ENCODE assay signal across 21 cellular contexts in genomic region chr2:80322958-80323357, GRCh38. TPM values are rescaled to one million over a fixed set of nuclear protein-coding genes. Genes with fewer than 3 reads are reported as not detected.
A peak's percentile ranks its signal among the peaks of the same experiment; 100 is the strongest.
DNase-seq lines count a peak whose midpoint lies in the region; ATAC-seq, FAIRE-seq and TF ChIP-seq lines count a peak whose summit lies in the region.
"Had no signal": no experiment of that assay in that cellular context is flagged by ENCODE, and none has a peak within 500 bp of the region (broad histone marks: within the 10 kb centered on the region; RNA-seq: fewer than 3 reads in every experiment).

No MANE protein-coding gene starts in this region.

- peaks cover 7% of the 10 kb centered on the region; the same call in 1 of the 2 replicates for H3K4me1 ChIP-seq in H9 (ENCODE audit: insufficient read depth, low read length)
- H3K4me1 ChIP-seq in K562 (replicated peaks in 1 of 2; ENCODE audit: control insufficient read depth in 2 of 2, insufficient read depth in 2 of 2, low read length in 2 of 2) = peaks cover 0 to 6% of the 10 kb centered on the region in 2 experiments; a peak in 3 of 5 replicates
- H3K4me1 ChIP-seq in iPS-20b (ENCODE audit: insufficient read depth, low read length) = peaks cover 46% of the 10 kb centered on the region
- no peaks in the 10 kb centered on the region for H3K4me1 ChIP-seq in CD4-positive, alpha-beta memory T cell (ENCODE audit: insufficient read depth, low read length)

- no peaks in the 10 kb centered on the region for H3K9me3 Mint-ChIP-seq in H9
- peaks cover 0 to 4% (median under 1%) of the 10 kb centered on the region in 8 donors for H3K9me3 Mint-ChIP-seq in CD4-positive, alpha-beta memory T cell

- no peaks in the 10 kb centered on the region for H3K23me2 ChIP-seq in H9 (ENCODE audit: insufficient read length, low read depth, low read length, poor library complexity, severe bottlenecking)

- no peak overlapping the region; a peak in 1 of 7 replicates for H3K27ac Mint-ChIP-seq in H9
- H3K27ac Mint-ChIP-seq in CD4-positive, alpha-beta memory T cell = no peak overlapping the region
- H3K27ac Mint-ChIP-seq: CD14-positive monocyte had no signal

- H3K4me1 Mint-ChIP-seq in H9 = peaks cover 15 to 33% of the 10 kb centered on the region in 2 experiments
- H3K4me1 Mint-ChIP-seq in CD4-positive, alpha-beta memory T cell = no peaks in the 10 kb centered on the region
- H3K4me1 Mint-ChIP-seq: CD14-positive monocyte had no signal

- no peak overlapping the region for H3K23ac ChIP-seq in H9 (ENCODE audit: insufficient read length, low read depth, low read length)

- WGBS in H9 (ENCODE audit: extremely low coverage, insufficient read length, low lambda C conversion rate) = no CpG with 5 or more reads among the region's 14 CpGs
- WGBS in K562 (ENCODE audit: insufficient coverage, low coverage, missing lambda C conversion rate) = 2% methylated on average over 14 of the region's 14 CpGs

- H3K79me2 ChIP-seq in H9 (ENCODE audit: insufficient read depth, low read length) (no peaks in the 10 kb centered on the region), K562 (ENCODE audit: control insufficient read depth, insufficient read depth, low read length) (no peaks in the 10 kb centered on the region)

- TF ChIP-seq EP300 in K562 (IDR thresholded peaks at IDR 0.05; ENCODE audit: low read length) = no peak

- H2BK12ac ChIP-seq in H9 (ENCODE audit: insufficient read length, low read depth, low read length) = no peak overlapping the region

- no peak overlapping the region for H2BK15ac ChIP-seq in H9 (ENCODE audit: low read depth, low read length)

- no peak overlapping the region for H3K4me3 ChIP-seq in K562
- H3K4me3 ChIP-seq in iPS-20b (ENCODE audit: low read length) = peak overlapping the region; percentile 27; the same call in 1 of the 2 replicates
- H3K4me3 ChIP-seq in CD4-positive, alpha-beta memory T cell (ENCODE audit: low read length in 2 of 2) = no peak overlapping the region
- H3K4me3 ChIP-seq: SK-N-MC had no signal

- no peak overlapping the region for H3T11ph ChIP-seq in H9 (ENCODE audit: low read length)

- H3K4me3 Mint-ChIP-seq in H9 = no peak overlapping the region; a peak in 1 of 5 replicates
- no peak overlapping the region for H3K4me3 Mint-ChIP-seq in CD4-positive, alpha-beta memory T cell
- H3K4me3 Mint-ChIP-seq: CD14-positive monocyte had no signal

- no peak for DNase-seq in H9
- no peak for DNase-seq in K562 (ENCODE audit: extremely low read depth in 1 of 4, low spot score in 3 of 4)
- no peak for DNase-seq in sciatic nerve (ENCODE audit: low spot score)
- no peak for DNase-seq in HuH-7.5 (ENCODE audit: low spot score)
- no peak for DNase-seq in CD4-positive, alpha-beta memory T cell
- no peak for DNase-seq in NCI-H2029 treated with DMSO at 0.1 percent for 48 hours (lab: John Stamatoyannopoulos, UW)
- DNase-seq: ACHN, GDM1, NCI-H1105, NCI-H1694, NCI-H510A treated with DMSO at 0.1 percent for 48 hours, NCI-H774, SHP77 had no signal

- no peaks in the 10 kb centered on the region; the same call in 1 of the 2 replicates for H3K27me3 ChIP-seq in H9 (ENCODE audit: insufficient read depth, low read length)
- H3K27me3 ChIP-seq in K562 (ENCODE audit: control insufficient read depth in 2 of 2, insufficient read depth in 2 of 2, low read length in 2 of 2) = peaks cover 6 to 13% of the 10 kb centered on the region in 2 experiments; a peak in 3 of 5 replicates
- H3K27me3 ChIP-seq in iPS-20b (ENCODE audit: insufficient read depth, low read length) = peaks cover 29% of the 10 kb centered on the region
- no peaks in the 10 kb centered on the region for H3K27me3 ChIP-seq in CD4-positive, alpha-beta memory T cell (ENCODE audit: insufficient read depth, low read length)

- no peak overlapping the region for H4K5ac ChIP-seq in H9 (ENCODE audit: insufficient read length, low read depth, low read length)

- H3K56ac ChIP-seq in H9 (ENCODE audit: insufficient read length, low read depth, low read length) = no peak overlapping the region

- H2BK120ac ChIP-seq in H9 (ENCODE audit: low read depth, low read length, poor library complexity, severe bottlenecking) = no peak overlapping the region

- H3K27ac ChIP-seq in H9 (ENCODE audit: insufficient read length, low read depth, low read length) (no peak overlapping the region), K562 (ENCODE audit: extremely low read depth, low read depth, low read length) (no peak overlapping the region), iPS-20b (ENCODE audit: low read length) (no peak overlapping the region)
- no peak overlapping the region for H3K27ac ChIP-seq in CD4-positive, alpha-beta memory T cell (ENCODE audit: low read depth, low read length)
- H3K27ac ChIP-seq: SK-N-MC had no signal

- no peaks in the 10 kb centered on the region for H3K79me1 ChIP-seq in H9 (ENCODE audit: insufficient read depth, low read depth, low read length, poor library complexity, severe bottlenecking)

- no peaks in the 10 kb centered on the region for H3K36me3 ChIP-seq in K562 (ENCODE audit: control insufficient read depth, insufficient read depth, low read length)
- no peaks in the 10 kb centered on the region for H3K36me3 ChIP-seq in iPS-20b (ENCODE audit: insufficient read depth, low read depth, low read length)
- no peaks in the 10 kb centered on the region for H3K36me3 ChIP-seq in CD4-positive, alpha-beta memory T cell (ENCODE audit: insufficient read depth, low read length)

- no peak overlapping the region for H2AK5ac ChIP-seq in H9 (ENCODE audit: insufficient read length, low read length)

- no peaks in the 10 kb centered on the region for H4K20me1 ChIP-seq in H9 (ENCODE audit: control insufficient read depth, insufficient read depth, insufficient read length)
- no peaks in the 10 kb centered on the region for H4K20me1 ChIP-seq in K562 (replicated peaks; ENCODE audit: control insufficient read depth, insufficient read depth, low read length)

- TF ChIP-seq POLR2A in K562 (conservative IDR thresholded peaks at IDR 0.05) = no peak

- CTCF ChIA-PET in K562 (lab: Yijun Ruan, JAX; ENCODE audit: low intra/inter-chr PET ratio) = no interaction called here
- CTCF ChIA-PET in CD4-positive, alpha-beta memory T cell (lab: Charles Lee; ENCODE audit: partially characterized antibody) = no interaction called here

- H3K36me3 Mint-ChIP-seq in H9 (ENCODE audit: insufficient read depth in 1 of 3, low read depth in 3 of 3) = no peaks in the 10 kb centered on the region
- H3K36me3 Mint-ChIP-seq in CD4-positive, alpha-beta memory T cell = no peaks in the 10 kb centered on the region
- H3K36me3 Mint-ChIP-seq: CD14-positive monocyte had no signal

- TF ChIP-seq CTCF in H9 (conservative IDR thresholded peaks at IDR 0.05) (no peak), K562 (IDR thresholded peaks at IDR 0.05 in 2 of 3, conservative IDR thresholded peaks at IDR 0.05 in 1 of 3; ENCODE audit: insufficient read depth in 2 of 3, low read depth in 1 of 3, low read length in 3 of 3) (no peak)

- H3K9me3 ChIP-seq in H9 (ENCODE audit: control insufficient read depth, low read depth, low read length) (no peaks in the 10 kb centered on the region), K562 (replicated peaks; ENCODE audit: control insufficient read depth, insufficient read depth, low read depth, low read length) (no peaks in the 10 kb centered on the region), iPS-20b (ENCODE audit: insufficient read depth, low read depth, low read length) (no peaks in the 10 kb centered on the region)
- no peaks in the 10 kb centered on the region for H3K9me3 ChIP-seq in CD4-positive, alpha-beta memory T cell (ENCODE audit: control insufficient read depth in 1 of 2, low read length in 2 of 2)

- TF ChIP-seq RAD21 in K562 (CRISPR knock-in tag; conservative IDR thresholded peaks at IDR 0.05 in 1 of 2, IDR thresholded peaks at IDR 0.05 in 1 of 2) = no peak

- H2BK20ac ChIP-seq in H9 (ENCODE audit: low read depth, low read length, poor library complexity, severe bottlenecking) = no peak overlapping the region

- H3K9ac ChIP-seq in H9 (ENCODE audit: extremely low read depth, insufficient read length, low read length) = no peak overlapping the region
- H3K9ac ChIP-seq in K562 (ENCODE audit: insufficient read depth in 1 of 2, low read depth in 2 of 2, low read length in 2 of 2) = no peak overlapping the region
- H3K9ac ChIP-seq in iPS-20b (ENCODE audit: low read depth, low read length) = no peak overlapping the region

- no peak overlapping the region for H3K18ac ChIP-seq in H9 (ENCODE audit: insufficient read length, low read depth, low read length)

- ATAC-seq in K562 = no peak
- ATAC-seq in sciatic nerve = no peak

- in situ Hi-C loops in K562 (cut with MboI) = no loop called here

- no peak overlapping the region for H2BK5ac ChIP-seq in H9 (ENCODE audit: insufficient read length, low read length)

- no peak for FAIRE-seq in K562 (lab: Jason Lieb, UNC)
- FAIRE-seq: GM19239, H54 had no signal

- no peaks in the 10 kb centered on the region for H3K9me1 ChIP-seq in K562 (ENCODE audit: control insufficient read depth, insufficient read depth, low read length)

- no peak overlapping the region for H3K14ac ChIP-seq in H9 (ENCODE audit: insufficient read depth, low read length)

- intact Hi-C loops in K562 (cut with micrococcal nuclease) (loop anchor here (10.0 kb wide), 1 partner anchor 388 kb away; no protein-coding TSS in a partner anchor), sciatic nerve (cut with DNase I) (no loop called here)
- intact Hi-C loops in CD4-positive, alpha-beta memory T cell (cut with micrococcal nuclease) = no loop called here

- peaks cover 10% of the 10 kb centered on the region for H3K27me3 Mint-ChIP-seq in H9 (ENCODE audit: low read depth)
- H3K27me3 Mint-ChIP-seq in CD4-positive, alpha-beta memory T cell = no peaks in the 10 kb centered on the region

- no peak overlapping the region for H4K8ac ChIP-seq in H9 (replicated peaks; ENCODE audit: insufficient read length, low read depth, low read length)

- POLR2A ChIA-PET in K562 (lab: Yijun Ruan, JAX) = no interaction called here
- POLR2A ChIA-PET in CD4-positive, alpha-beta memory T cell (lab: Charles Lee; ENCODE audit: partially characterized antibody) = no interaction called here

- BruUV-seq in K562 (replicated peaks; lab: Mats Ljungman, UMichigan) = no TSS peak

- no peak overlapping the region for H2AFZ ChIP-seq in H9 (ENCODE audit: low read length)
- no peak overlapping the region for H2AFZ ChIP-seq in K562 (ENCODE audit: low read depth, low read length)

- no peak overlapping the region for H3K4ac ChIP-seq in H9 (ENCODE audit: low read depth, low read length)

- H3K4me2 ChIP-seq in H9 (ENCODE audit: insufficient read depth, insufficient read length, low read length) (peak overlapping the region; percentile 41), K562 (ENCODE audit: insufficient read depth, low read length) (peak overlapping the region; percentile 12; the same call in 1 of the 2 replicates)

- no peak overlapping the region for H4K91ac ChIP-seq in H9 (ENCODE audit: insufficient read length, low read depth, low read length)

RNA-seq across cellular contexts. Expression of gene LRRTM1, which starts 18.4 kb away (rescaled TPM):
- total RNA-seq in H9 (2021) (1.1 and 1.2 TPM in 2 replicates), K562 (2014; rRNA removed) (not detected in 2 replicates), K562 (2014; rRNA removed; fragmentation: Illumina TruSeq; extraction: Trizol) (not detected in 2 replicates), K562 (2015; rRNA removed; fragmentation: Illumina TruSeq; extraction: Trizol) (0.19 and 0.33 TPM in 2 replicates), K562 (2021) (not detected in 2 replicates), sciatic nerve (7.2 TPM)
- total RNA-seq in K562 (2011; cell fraction: chromatin; rRNA removed; ENCODE audit: low replicate concordance) = 0.28 and 0.37 TPM in 2 replicates
- total RNA-seq in K562 (2011; cell fraction: nucleolus; rRNA removed) = 0.26 and 0.33 TPM in 2 replicates
- total RNA-seq in K562 (2011; cell fraction: nucleoplasm; rRNA removed) = not detected in 2 replicates
- polyA plus RNA-seq in K562 (2011; rRNA removed) (0.07 TPM in 1 of 2 replicates, not detected in the other), K562 (2014; fragmentation: Illumina TruSeq; extraction: Trizol) (not detected in 2 replicates), K562 (2014; fragmentation: Nextera tagmentation; extraction: Ambion mirVana) (not detected), K562 (2014; rRNA removed) (0.04 and 0.11 TPM in 2 replicates)
- 0.25 TPM in 1 of 2 replicates, not detected in the other for polyA plus RNA-seq in K562 (2011; cell fraction: cytosol; rRNA removed)
- polyA plus RNA-seq in K562 (2011; cell fraction: nucleus; rRNA removed) = 0.74 TPM in 1 of 2 replicates, not detected in the other
- 0.30 and 0.39 TPM in 2 replicates for polyA plus RNA-seq in K562 (2012)
- not detected in 2 replicates for polyA minus RNA-seq in K562 (2011; rRNA and poly(A)+ RNA removed)
- polyA minus RNA-seq in K562 (2011; cell fraction: cytosol; rRNA and poly(A)+ RNA removed) = 0.38 TPM in 1 of 2 replicates, not detected in the other
- 0.13 TPM in 1 of 2 replicates, not detected in the other for polyA minus RNA-seq in K562 (2011; cell fraction: nucleus; rRNA and poly(A)+ RNA removed)
- total RNA-seq in CD4-positive, alpha-beta memory T cell = not detected
- polyA plus RNA-seq in CD4-positive, alpha-beta memory T cell = not detected
- total RNA-seq: HT-29, OCI-LY7, RPMI7951 had no signal
- polyA plus RNA-seq: CD14-positive monocyte had no signal
